ENCODE assay signal across 13 cellular contexts in genomic region chr13:98500963-98501421, GRCh38.
DNase-seq lines count a peak whose midpoint lies in the region; ATAC-seq and TF ChIP-seq lines count a peak whose summit lies in the region.
"Had no signal": no experiment of that assay in that cellular context is flagged by ENCODE, and none has a peak within 500 bp of the region (broad histone marks: within the 10 kb centered on the region; RNA-seq: fewer than 3 reads in every experiment).

No MANE protein-coding gene starts in this region.

- POLR2A ChIA-PET in activated CD4-positive, alpha-beta T cell treated with anti-CD3 and anti-CD28 coated beads for 36 hours (lab: Charles Lee), result interaction anchor here (0.6 kb wide), 1 partner anchor 54 kb away, joined by 4 read pairs; no protein-coding TSS in a partner anchor

- peak; percentile 68 for DNase-seq in GM20000 (ENCODE audit: low spot score)
- no peak for DNase-seq in NCI-H510A (lab: John Stamatoyannopoulos, UW)
- DNase-seq in activated CD4-positive, alpha-beta T cell treated with anti-CD3 and anti-CD28 coated beads for 36 hours, result no peak
- DNase-seq in activated naive CD4-positive, alpha-beta T cell treated with Interleukin-2 at 50 U/mL for 16 hours, result no peak
- DNase-seq in midbrain (lab: John Stamatoyannopoulos, UW), result no peak
- DNase-seq: central memory CD4-positive, alpha-beta T cell; KG1; NCI-H524; posterior cingulate gyrus; trophoblast cell had no signal

- no peaks in the 10 kb centered on the region for H3K9me3 Mint-ChIP-seq in activated T-helper 17 cell treated with anti-CD3 and anti-CD28 coated beads, Interleukin-2, amount 50 U/mL, for 72 hours
- no peaks in the 10 kb centered on the region for H3K9me3 Mint-ChIP-seq in activated CD4-positive, alpha-beta T cell treated with anti-CD3 and anti-CD28 coated beads for 36 hours (ENCODE audit: low read depth)

- CTCF ChIA-PET in activated CD4-positive, alpha-beta T cell treated with anti-CD3 and anti-CD28 coated beads for 36 hours (lab: Charles Lee), result interaction anchor here (2.7 kb wide), 1 partner anchor 152 kb away, joined by 10 read pairs; no protein-coding TSS in a partner anchor

- TF ChIP-seq CTCF in GM20000 (IDR thresholded peaks at IDR 0.05; ENCODE audit: extremely low read depth, missing control alignments), result no peak

- peaks cover 100% of the 10 kb centered on the region for H3K36me3 Mint-ChIP-seq in activated T-helper 17 cell treated with anti-CD3 and anti-CD28 coated beads, Interleukin-2, amount 50 U/mL, for 72 hours (ENCODE audit: low read depth)
- peaks cover 38% of the 10 kb centered on the region for H3K36me3 Mint-ChIP-seq in activated CD4-positive, alpha-beta T cell treated with anti-CD3 and anti-CD28 coated beads for 36 hours (ENCODE audit: low read depth)

- H3K4me3 Mint-ChIP-seq in activated T-helper 17 cell treated with anti-CD3 and anti-CD28 coated beads, Interleukin-2, amount 50 U/mL, for 72 hours, result no peak overlapping the region
- no peak overlapping the region for H3K4me3 Mint-ChIP-seq in activated CD4-positive, alpha-beta T cell treated with anti-CD3 and anti-CD28 coated beads for 36 hours

- TF ChIP-seq POLR2A in GM18505 (IDR thresholded peaks at IDR 0.05; ENCODE audit: borderline replicate concordance, extremely low read depth, insufficient read depth, insufficient read length), result peak; percentile 28

- no peaks in the 10 kb centered on the region for H3K27me3 Mint-ChIP-seq in activated T-helper 17 cell treated with anti-CD3 and anti-CD28 coated beads, Interleukin-2, amount 50 U/mL, for 72 hours
- no peaks in the 10 kb centered on the region for H3K27me3 Mint-ChIP-seq in activated CD4-positive, alpha-beta T cell treated with anti-CD3 and anti-CD28 coated beads for 36 hours

- intact Hi-C loops in activated CD4-positive, alpha-beta T cell treated with anti-CD3 and anti-CD28 coated beads for 36 hours (cut with DNase I, micrococcal nuclease), result no loop called here

- ATAC-seq in GM18505 (IDR thresholded peaks at IDR 0.05; ENCODE audit: unreplicated experiment) (peak; percentile 69), HG03039 (IDR thresholded peaks at IDR 0.05; ENCODE audit: unreplicated experiment) (peak; percentile 82)
- no peak for ATAC-seq in activated T-helper 17 cell treated with anti-CD3 and anti-CD28 coated beads, Interleukin-2, amount 50 U/mL, for 72 hours (replicated peaks)
- ATAC-seq in activated CD4-positive, alpha-beta T cell treated with anti-CD3 and anti-CD28 coated beads for 36 hours, result no peak

- peak overlapping the region; percentile 38 for H3K27ac Mint-ChIP-seq in activated T-helper 17 cell treated with anti-CD3 and anti-CD28 coated beads, Interleukin-2, amount 50 U/mL, for 72 hours
- H3K27ac Mint-ChIP-seq in activated CD4-positive, alpha-beta T cell treated with anti-CD3 and anti-CD28 coated beads for 36 hours, result no peak overlapping the region

- H3K4me1 Mint-ChIP-seq in activated T-helper 17 cell treated with anti-CD3 and anti-CD28 coated beads, Interleukin-2, amount 50 U/mL, for 72 hours, result peaks cover 56% of the 10 kb centered on the region
- H3K4me1 Mint-ChIP-seq in activated CD4-positive, alpha-beta T cell treated with anti-CD3 and anti-CD28 coated beads for 36 hours, result peaks cover 85% of the 10 kb centered on the region

Comparison
In these comparisons a context has a peak if more than half of its experiments do, and no peak if none do; other contexts are left out.
1. ATAC-seq: peak in GM18505 (single experiment) and HG03039 (single experiment); none in activated T-helper 17 cell treated with anti-CD3 and anti-CD28 coated beads, Interleukin-2, amount 50 U/mL, for 72 hours (single experiment) and activated CD4-positive, alpha-beta T cell treated with anti-CD3 and anti-CD28 coated beads for 36 hours (single experiment).